8 cellular contexts compared by ENCODE assay signal in genomic region chr3:133896002-133896761, GRCh38. TPM values are rescaled to one million over a fixed set of nuclear protein-coding genes. Genes with fewer than 3 reads are reported as not detected.
DNase-seq lines count a peak whose midpoint lies in the region; ATAC-seq and TF ChIP-seq lines count a peak whose summit lies in the region.

No MANE protein-coding gene starts in this region.

- peaks cover 29% of the 10 kb centered on the region for H3K27me3 ChIP-seq in SJSA1 (replicated peaks)

- peaks cover 71% of the 10 kb centered on the region for H3K27me3 Mint-ChIP-seq in neural crest cell (ENCODE audit: low read depth)

- no peaks in the 10 kb centered on the region for H3K9me3 Mint-ChIP-seq in neural crest cell

- H3K4me3 ChIP-seq in SJSA1 = peak overlapping the region; percentile 51

- H3K27ac ChIP-seq in SJSA1 = no peak overlapping the region

- ATAC-seq in GM19351 (IDR thresholded peaks at IDR 0.05; ENCODE audit: unreplicated experiment) (peak; percentile 24), esophagus mucosa (peak; percentile 43), GM18858 (IDR thresholded peaks at IDR 0.05; ENCODE audit: unreplicated experiment) (no peak)

- DNase-seq in SJSA1 (ENCODE audit: low read depth in 1 of 2, low spot score in 2 of 2) (no peak), neural crest cell (ENCODE audit: low read depth, low spot score) (no peak), glomerular visceral epithelial cell (ENCODE audit: extremely low spot score) (no peak), GM10266 (ENCODE audit: extremely low spot score) (no peak), NCI-H1048 (lab: John Stamatoyannopoulos, UW) (no peak)

- peaks cover 4% of the 10 kb centered on the region for H3K4me1 Mint-ChIP-seq in neural crest cell

- H3K9me3 ChIP-seq in SJSA1 (replicated peaks) = no peaks in the 10 kb centered on the region

- no peaks in the 10 kb centered on the region for H3K36me3 Mint-ChIP-seq in neural crest cell (ENCODE audit: low read depth)

- peak overlapping the region; percentile 35 for H3K27ac Mint-ChIP-seq in neural crest cell (ENCODE audit: unreplicated experiment)

- peaks cover 9% of the 10 kb centered on the region; the same call in 1 of the 2 replicates for H3K4me1 ChIP-seq in SJSA1 (replicated peaks)

- TF ChIP-seq CTCF in neural crest cell (conservative IDR thresholded peaks at IDR 0.05) (no peak), GM10266 (IDR thresholded peaks at IDR 0.05; ENCODE audit: control insufficient read depth, insufficient read depth, low read depth, missing control alignments) (no peak)

- H3K4me3 Mint-ChIP-seq in neural crest cell = peak overlapping the region; percentile 89

- H3K36me3 ChIP-seq in SJSA1 = no peaks in the 10 kb centered on the region

RNA-seq across cellular contexts. Expression of gene RAB6B, which starts 0.5 kb away (rescaled TPM):
- 0.06 and 0.18 TPM in 2 replicates for total RNA-seq in SJSA1 (2014; rRNA removed; shearing (Covaris generic))
- 3.3 TPM for total RNA-seq in esophagus mucosa
- 15.5 and 18.1 TPM in 2 replicates for total RNA-seq in neural crest cell
